In genomic region chr22:45553333-45554039, GRCh38 we compare ENCODE assay signal across 8 cellular contexts. TPM values are rescaled to one million over a fixed set of nuclear protein-coding genes. Genes with fewer than 3 reads are reported as not detected.
DNase-seq lines count a peak whose midpoint lies in the region; ATAC-seq, FAIRE-seq and TF ChIP-seq lines count a peak whose summit lies in the region.

No MANE protein-coding gene starts in this region.

- H3K4me3 ChIP-seq in dorsolateral prefrontal cortex (peak overlapping the region in 4 of 59 donors; percentile 2 to 16 (median 6)), right lobe of liver (no peak overlapping the region)

- peak overlapping the region; percentile 37 for H3K27ac ChIP-seq in 22Rv1
- peak overlapping the region in 39 of 59 donors; percentile 6 to 84 (median 61) for H3K27ac ChIP-seq in dorsolateral prefrontal cortex
- H3K27ac ChIP-seq in right lobe of liver, result no peak overlapping the region

- peaks cover 0 to 5% (median 0%) of the 10 kb centered on the region in 45 donors for H3K27me3 ChIP-seq in dorsolateral prefrontal cortex
- no peaks in the 10 kb centered on the region for H3K27me3 ChIP-seq in right lobe of liver

- no peaks in the 10 kb centered on the region for H3K4me1 ChIP-seq in right lobe of liver

- ATAC-seq in right lobe of liver (peak; percentile 76 to 90 (median 80)), HG02798 (IDR thresholded peaks at IDR 0.05; ENCODE audit: poor library complexity, unreplicated experiment) (no peak)

- H3K36me3 ChIP-seq in right lobe of liver, result no peaks in the 10 kb centered on the region

- TF ChIP-seq CTCF in 22Rv1 (IDR thresholded peaks at IDR 0.05) (peak; percentile 97), dorsolateral prefrontal cortex (IDR thresholded peaks at IDR 0.05 in 54 of 56, conservative IDR thresholded peaks at IDR 0.05 in 2 of 56; ENCODE audit: low read depth in 1 of 56, partially characterized antibody in 56 of 56) (peak; percentile 69 to 97 (median 92)), right lobe of liver (IDR thresholded peaks at IDR 0.05) (peak; percentile 77 to 93 (median 78))

- peak; percentile 86 for FAIRE-seq in GM12891 (lab: Jason Lieb, UNC)

- H3K9me3 ChIP-seq in right lobe of liver, result no peaks in the 10 kb centered on the region

- WGBS in right lobe of liver (ENCODE audit: insufficient coverage, low coverage, low lambda C conversion rate, missing lambda C conversion rate), result 24% methylated on average over 8 of the region's 23 CpGs

- no peak for TF ChIP-seq POLR2A in GM12891 (IDR thresholded peaks at IDR 0.05; ENCODE audit: low read depth, low read length)
- TF ChIP-seq POLR2A in right lobe of liver (IDR thresholded peaks at IDR 0.05), result no peak

- intact Hi-C loops in dorsolateral prefrontal cortex (cut with DNase I), result loop anchor here (2.0 to 10.0 kb wide), 4 partner anchors 111 to 449 kb away; no protein-coding TSS in a partner anchor
- intact Hi-C loops in right lobe of liver (cut with DNase I), result loop anchor here (5.0 to 10.0 kb wide), 4 partner anchors 106 to 289 kb away; no protein-coding TSS in a partner anchor

- DNase-seq in GM12891 (ENCODE audit: insufficient read length, low spot score) (peak; percentile 78), NCI-H2196 (lab: John Stamatoyannopoulos, UW; ENCODE audit: unreplicated experiment) (peak; percentile 84), dorsolateral prefrontal cortex (peak; percentile 65 to 85 (median 73)), right lobe of liver (peak in 2 of 3 donors; percentile 69 to 73)
- peak; percentile 76 for DNase-seq in activated CD4-positive, alpha-beta T cell treated with anti-CD3 and anti-CD28 coated beads for 48 hours
- peak; percentile 42 for DNase-seq in stimulated activated CD4-positive, alpha-beta T cell treated with anti-CD3 and anti-CD28 coated beads, Interleukin-4, amount 100 ng/mL, for 24 hours

TF ChIP-seq in GM12891, 5 proteins besides CTCF, POLR2A, EP300 and RAD21:
- TF ChIP-seq POU2F2 (IDR thresholded peaks at IDR 0.05; ENCODE audit: low read depth, low read length) (no peak), SPI1 (IDR thresholded peaks at IDR 0.05; ENCODE audit: low read depth, low read length) (no peak), POLR2AphosphoS5 (IDR thresholded peaks at IDR 0.05; ENCODE audit: low read depth, low read length) (no peak), PAX5 (IDR thresholded peaks at IDR 0.05; ENCODE audit: insufficient read depth, low read length, severe bottlenecking) (no peak), TAF1 (IDR thresholded peaks at IDR 0.05; ENCODE audit: low read depth, low read length) (no peak)

RNA-seq across cellular contexts. Expression of gene FBLN1, which starts 50.8 kb away (rescaled TPM):
- polyA plus RNA-seq in GM12891 (2012; ENCODE audit: low read depth, missing spikeins), result 0.03 TPM
- total RNA-seq in dorsolateral prefrontal cortex (10 to 100 TPM; 11.8 to 74.6 (median 26.0) TPM), right lobe of liver (1 to 10 TPM; 1.6 to 6.6 (median 3.4) TPM)

Comparison
In these comparisons a context has a peak if more than half of its experiments do, and no peak if none do; other contexts are left out.
1. H3K27ac ChIP-seq: peak in 22Rv1 (single experiment) and dorsolateral prefrontal cortex (39 of 59); none in right lobe of liver (0 of 3).
2. Peak in every context shown above with its lines, with median percentiles within 50 percentile points of each other: CTCF ChIP-seq and DNase-seq.